29 cellular contexts compared by ENCODE assay signal in genomic region chr10:59735296-59735695, GRCh38.
"Had no signal": no experiment of that assay in that cellular context is flagged by ENCODE, and none has a peak within 500 bp of the region (broad histone marks: within the 10 kb centered on the region; RNA-seq: fewer than 3 reads in every experiment).

No MANE protein-coding gene starts in this region.

- H3K36me3 ChIP-seq: ascending aorta, brain microvascular endothelial cell had no signal

- H3K36me3 Mint-ChIP-seq: activated CD4-positive, alpha-beta memory T cell treated with anti-CD3 and anti-CD28 coated beads for 36 hours; activated CD8-positive, alpha-beta memory T cell treated with anti-CD3 and anti-CD28 coated beads, Interleukin-2, amount 10 ng/mL, durations not matched to agents 7 days and 5 days; activated naive CD4-positive, alpha-beta T cell treated with anti-CD3 and anti-CD28 coated beads, Interleukin-2, amount 10 ng/mL, durations not matched to agents 7 days and 5 days; activated naive CD4-positive, alpha-beta T cell treated with anti-CD3 and anti-CD28 coated beads, Interleukin-2, amount 50 U/mL, for 72 hours; activated naive CD8-positive, alpha-beta T cell treated with anti-CD3 and anti-CD28 coated beads, Interleukin-2, amount 10 ng/mL, durations not matched to agents 7 days and 5 days had no signal

- H3K4me3 ChIP-seq: ascending aorta had no signal

- H3K27me3 ChIP-seq: ascending aorta, brain microvascular endothelial cell had no signal

- H3K4me1 ChIP-seq: ascending aorta had no signal

- H3K9me3 ChIP-seq: ascending aorta had no signal

- H3K4me1 Mint-ChIP-seq: activated CD4-positive, alpha-beta T cell treated with anti-CD3 and anti-CD28 coated beads for 36 hours; activated naive CD4-positive, alpha-beta T cell treated with anti-CD3 and anti-CD28 coated beads, Interleukin-2, amount 10 ng/mL, durations not matched to agents 7 days and 5 days had no signal

- H3K27ac Mint-ChIP-seq: activated CD4-positive, alpha-beta memory T cell treated with anti-CD3 and anti-CD28 coated beads for 36 hours; activated CD4-positive, alpha-beta T cell treated with anti-CD3 and anti-CD28 coated beads for 36 hours; activated CD4-positive, alpha-beta T cell treated with anti-CD3 and anti-CD28 coated beads, Interleukin-2, amount 10 ng/mL, durations not matched to agents 24 days and 14 days; activated CD8-positive, alpha-beta memory T cell treated with anti-CD3 and anti-CD28 coated beads, Interleukin-2, amount 10 ng/mL, durations not matched to agents 7 days and 5 days; activated CD8-positive, alpha-beta T cell treated with anti-CD3 and anti-CD28 coated beads, Interleukin-2, amount 10 ng/mL, durations not matched to agents 7 days and 5 days; activated naive CD4-positive, alpha-beta T cell treated with anti-CD3 and anti-CD28 coated beads, Interleukin-2, amount 10 ng/mL, durations not matched to agents 7 days and 5 days; activated naive CD4-positive, alpha-beta T cell treated with anti-CD3 and anti-CD28 coated beads, Interleukin-2, amount 50 U/mL, for 72 hours; activated naive CD8-positive, alpha-beta T cell treated with anti-CD3 and anti-CD28 coated beads, Interleukin-2, amount 10 ng/mL, durations not matched to agents 7 days and 5 days; activated T-helper 1 cell treated with anti-CD3 and anti-CD28 coated beads, Interleukin-12 subunit alpha, Interleukin-12 subunit beta, Interleukin-2, Interleukin-4 antibody, amounts not matched to agents 30 ng/mL and 10 ng/mL and 1 ng/mL, durations not matched to agents 14 hours and 24 hours and 36 hours; activated T-helper 2 cell treated with anti-CD3 and anti-CD28 coated beads, Interferon-gamma antibody, Interleukin-2, Interleukin-4, amounts not matched to agents 10 μg/mL and 5 μg/mL and 100 μg/mL, durations not matched to agents 14 hours and 24 hours and 36 hours; effector memory CD8-positive, alpha-beta T cell had no signal

- H3K9me3 Mint-ChIP-seq: activated CD4-positive, alpha-beta memory T cell treated with anti-CD3 and anti-CD28 coated beads for 36 hours; activated CD4-positive, alpha-beta T cell treated with anti-CD3 and anti-CD28 coated beads, Interleukin-2, amount 10 ng/mL, durations not matched to agents 24 days and 14 days; activated naive CD4-positive, alpha-beta T cell treated with anti-CD3 and anti-CD28 coated beads, Interleukin-2, amount 10 ng/mL, durations not matched to agents 7 days and 5 days; activated naive CD4-positive, alpha-beta T cell treated with anti-CD3 and anti-CD28 coated beads, Interleukin-2, amount 50 U/mL, for 72 hours; activated naive CD8-positive, alpha-beta T cell treated with anti-CD3 and anti-CD28 coated beads, Interleukin-2, amount 10 ng/mL, durations not matched to agents 7 days and 5 days; activated T-helper 1 cell treated with anti-CD3 and anti-CD28 coated beads, Interleukin-12 subunit alpha, Interleukin-12 subunit beta, Interleukin-2, Interleukin-4 antibody, amounts not matched to agents 30 ng/mL and 10 ng/mL and 1 ng/mL, durations not matched to agents 14 hours and 24 hours and 36 hours; activated T-helper 2 cell treated with anti-CD3 and anti-CD28 coated beads, Interferon-gamma antibody, Interleukin-2, Interleukin-4, amounts not matched to agents 10 μg/mL and 5 μg/mL and 100 μg/mL, durations not matched to agents 14 hours and 24 hours and 36 hours; central memory CD8-positive, alpha-beta T cell; effector memory CD8-positive, alpha-beta T cell had no signal

- ATAC-seq: activated CD4-positive, alpha-beta T cell treated with anti-CD3 and anti-CD28 coated beads for 36 hours; activated CD8-positive, alpha-beta memory T cell treated with anti-CD3 and anti-CD28 coated beads, Interleukin-2, amount 10 ng/mL, durations not matched to agents 7 days and 5 days; activated CD8-positive, alpha-beta T cell treated with anti-CD3 and anti-CD28 coated beads, Interleukin-2, amount 10 ng/mL, durations not matched to agents 7 days and 5 days; activated naive CD4-positive, alpha-beta T cell treated with anti-CD3 and anti-CD28 coated beads, Interleukin-2, amount 50 U/mL, for 72 hours; effector memory CD8-positive, alpha-beta T cell; esophagus mucosa had no signal

- H3K4me3 Mint-ChIP-seq: activated CD4-positive, alpha-beta memory T cell treated with anti-CD3 and anti-CD28 coated beads for 36 hours; activated CD4-positive, alpha-beta T cell treated with anti-CD3 and anti-CD28 coated beads for 36 hours; activated CD4-positive, alpha-beta T cell treated with anti-CD3 and anti-CD28 coated beads, Interleukin-2, amount 10 ng/mL, durations not matched to agents 24 days and 14 days; activated CD8-positive, alpha-beta memory T cell treated with anti-CD3 and anti-CD28 coated beads, Interleukin-2, amount 10 ng/mL, durations not matched to agents 7 days and 5 days; activated CD8-positive, alpha-beta T cell treated with anti-CD3 and anti-CD28 coated beads, Interleukin-2, amount 10 ng/mL, durations not matched to agents 7 days and 5 days; activated naive CD4-positive, alpha-beta T cell treated with anti-CD3 and anti-CD28 coated beads, Interleukin-2, amount 10 ng/mL, durations not matched to agents 7 days and 5 days; activated naive CD8-positive, alpha-beta T cell treated with anti-CD3 and anti-CD28 coated beads, Interleukin-2, amount 10 ng/mL, durations not matched to agents 7 days and 5 days; activated T-helper 1 cell treated with anti-CD3 and anti-CD28 coated beads, Interleukin-12 subunit alpha, Interleukin-12 subunit beta, Interleukin-2, Interleukin-4 antibody, amounts not matched to agents 30 ng/mL and 10 ng/mL and 1 ng/mL, durations not matched to agents 14 hours and 24 hours and 36 hours; central memory CD8-positive, alpha-beta T cell; effector memory CD8-positive, alpha-beta T cell had no signal

- H3K27ac ChIP-seq: ascending aorta, brain microvascular endothelial cell, epithelial cell of prostate had no signal

- DNase-seq: activated CD4-positive, alpha-beta memory T cell treated with anti-CD3 and anti-CD28 coated beads for 36 hours; activated CD4-positive, alpha-beta T cell treated with anti-CD3 and anti-CD28 coated beads for 36 hours; activated CD4-positive, alpha-beta T cell treated with anti-CD3 and anti-CD28 coated beads, Interleukin-2, amount 10 ng/mL, durations not matched to agents 24 days and 14 days; activated CD4-positive, CD25-positive, alpha-beta regulatory T cell; activated CD4-positive, CD25-positive, alpha-beta regulatory T cell treated with anti-CD3 and anti-CD28 coated beads, Interleukin-2, amount 50 U/mL, for 72 hours; activated CD8-positive, alpha-beta memory T cell treated with anti-CD3 and anti-CD28 coated beads, Interleukin-2, amount 10 ng/mL, durations not matched to agents 7 days and 5 days; activated CD8-positive, alpha-beta memory T cell treated with anti-CD3 and anti-CD28 coated beads, Interleukin-2, amount 50 U/mL, for 4 hours; activated CD8-positive, alpha-beta T cell treated with anti-CD3 and anti-CD28 coated beads, Interleukin-2, amount 10 ng/mL, durations not matched to agents 7 days and 5 days; activated effector memory CD4-positive, alpha-beta T cell treated with anti-CD3 and anti-CD28 coated beads, Interleukin-2, amount 50 U/mL, for 16 hours; activated naive CD4-positive, alpha-beta T cell; activated naive CD4-positive, alpha-beta T cell treated with anti-CD3 and anti-CD28 coated beads, Interleukin-2, amount 10 ng/mL, durations not matched to agents 7 days and 5 days; activated naive CD8-positive, alpha-beta T cell treated with anti-CD3 and anti-CD28 coated beads, Interleukin-2, amount 10 ng/mL, durations not matched to agents 7 days and 5 days; activated T-cell treated with anti-CD3 and anti-CD28 coated beads, Interleukin-2, amount 50 U/mL, for 1 hour; activated T-cell treated with anti-CD3 and anti-CD28 coated beads, Interleukin-2, amount 50 U/mL, for 48 hours; brain microvascular endothelial cell; cortex of kidney; dermis blood vessel endothelial cell; effector CD4-positive, alpha-beta T cell; effector memory CD8-positive, alpha-beta T cell; foreskin fibroblast; head of caudate nucleus; T-helper 2 cell had no signal
